In the genomic region with DNA sequence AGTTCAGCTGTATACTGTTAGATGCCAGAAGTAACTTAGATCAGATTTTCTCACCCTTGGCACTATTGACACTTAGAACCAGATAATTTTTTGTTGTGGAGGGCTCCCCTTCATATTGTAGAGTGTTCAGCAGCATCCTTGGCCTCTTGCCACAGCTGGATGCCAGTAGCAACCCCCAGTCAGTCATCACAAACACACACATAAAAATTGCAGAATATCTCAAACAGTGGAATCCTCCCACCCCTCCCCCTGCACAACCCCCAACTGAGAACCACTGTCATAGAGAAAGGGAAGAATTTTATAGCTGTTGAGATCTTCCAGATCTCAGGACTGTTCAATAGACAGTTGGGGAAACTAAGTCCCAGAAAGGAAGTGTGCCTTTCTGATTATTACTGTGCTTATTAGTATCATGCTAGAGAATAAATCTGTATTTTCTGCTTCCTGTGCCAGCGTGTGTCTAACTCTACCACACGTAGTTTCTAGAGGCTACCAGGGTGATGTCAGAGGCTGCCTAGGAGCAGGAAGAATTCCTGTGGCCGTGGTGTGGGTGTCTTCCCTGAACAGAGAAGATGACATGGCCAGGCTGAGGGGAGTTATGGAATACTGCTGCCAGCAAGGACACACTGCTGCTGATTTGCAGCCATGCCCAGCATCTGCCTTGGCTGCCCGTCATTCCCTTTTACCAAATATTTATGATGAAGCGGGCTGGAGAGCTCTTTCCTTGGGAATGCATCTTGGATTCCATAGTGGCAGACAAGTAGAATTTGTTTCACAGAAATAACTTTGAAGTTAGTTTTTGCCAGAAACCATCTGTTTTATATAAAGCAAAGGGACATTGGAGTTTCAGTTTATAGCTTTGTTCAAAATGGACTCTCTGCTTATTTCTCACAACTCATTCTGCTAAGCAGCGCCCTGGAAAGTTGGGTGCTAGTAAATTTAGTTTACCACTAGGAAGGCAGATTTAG, we compare ENCODE assay signal across 14 cellular contexts.
DNase-seq lines count a peak whose midpoint lies in the region; ATAC-seq and TF ChIP-seq lines count a peak whose summit lies in the region.
"Had no signal": no experiment of that assay in that cellular context is flagged by ENCODE, and none has a peak within 500 bp of the region (broad histone marks: within the 10 kb centered on the region; RNA-seq: fewer than 3 reads in every experiment).

No MANE protein-coding gene starts in this region.

- peak overlapping the region; percentile 98 for H3K27ac Mint-ChIP-seq in HFFc6
- H3K27ac Mint-ChIP-seq in mesothelial cell of epicardium, result peak overlapping the region; percentile 98
- H3K27ac Mint-ChIP-seq: B cell; stimulated activated naive CD8-positive, alpha-beta T cell treated with anti-CD3 and anti-CD28 coated beads, Interleukin-15, Interleukin-2, amounts not matched to agents 100 ng/mL and 50 ng/mL, for 24 hours had no signal

- H3K4me3 ChIP-seq in ACC112 (ENCODE audit: low read depth, low read length), result no peak overlapping the region
- no peak overlapping the region for H3K4me3 ChIP-seq in brain microvascular endothelial cell (ENCODE audit: low read depth, low read length)

- H3K27me3 Mint-ChIP-seq in HFFc6 (ENCODE audit: insufficient read depth) (no peaks in the 10 kb centered on the region), mesothelial cell of epicardium (ENCODE audit: low read depth) (no peaks in the 10 kb centered on the region)
- H3K27me3 Mint-ChIP-seq: B cell; stimulated activated naive CD8-positive, alpha-beta T cell treated with anti-CD3 and anti-CD28 coated beads, Interleukin-15, Interleukin-2, amounts not matched to agents 100 ng/mL and 50 ng/mL, for 24 hours had no signal

- in situ Hi-C loops in brain microvascular endothelial cell (cut with HindIII; ENCODE audit: low pct_ligation_motif_present, low sequenced_read_pairs), result no loop called here
- in situ Hi-C loops in KBM-7 (cut with MboI; ENCODE audit: low pct_unique_long_range_greater_than_20kb, low sequenced_read_pairs), result no loop called here

- H3K79me2 ChIP-seq in ACC112 (ENCODE audit: control insufficient read depth, insufficient read depth, low read length, unreplicated experiment), result no peaks in the 10 kb centered on the region

- peak; percentile 89 for DNase-seq in HFFc6
- peak; percentile 90 for DNase-seq in brain microvascular endothelial cell
- DNase-seq in mesothelial cell of epicardium (ENCODE audit: low spot score in 2 of 2, unreplicated experiment in 2 of 2), result no peak
- DNase-seq in ecto neural progenitor cell (ENCODE audit: low spot score), result no peak
- no peak for DNase-seq in KBM-7
- no peak for DNase-seq in cerebellar nuclear complex (lab: John Stamatoyannopoulos, UW)
- DNase-seq: GF-D8; GOT3; stimulated activated CD4-positive, alpha-beta T cell treated with anti-CD3 and anti-CD28 coated beads, Interleukin-2, amount 100 ng/mL, for 24 hours; T-helper 2 cell had no signal

- no peak for ATAC-seq in GM21825 (IDR thresholded peaks at IDR 0.05; ENCODE audit: unreplicated experiment)

- peak overlapping the region; percentile 65 for H3K27ac ChIP-seq in ACC112 (ENCODE audit: low read depth, low read length)
- peak overlapping the region; percentile 85 for H3K27ac ChIP-seq in brain microvascular endothelial cell

- H3K27me3 ChIP-seq in ACC112 (ENCODE audit: insufficient read depth, low read length) (no peaks in the 10 kb centered on the region), brain microvascular endothelial cell (replicated peaks) (no peaks in the 10 kb centered on the region)

- H2AFZ ChIP-seq in ACC112 (ENCODE audit: low read length, unreplicated experiment), result no peak overlapping the region

- H3K36me3 ChIP-seq in ACC112 (ENCODE audit: insufficient read depth, low read length), result no peaks in the 10 kb centered on the region
- H3K36me3 ChIP-seq in brain microvascular endothelial cell (replicated peaks), result no peaks in the 10 kb centered on the region

- H3K9me3 Mint-ChIP-seq in HFFc6, result no peaks in the 10 kb centered on the region
- no peaks in the 10 kb centered on the region for H3K9me3 Mint-ChIP-seq in mesothelial cell of epicardium
- H3K9me3 Mint-ChIP-seq: stimulated activated naive CD8-positive, alpha-beta T cell treated with anti-CD3 and anti-CD28 coated beads, Interleukin-15, Interleukin-2, amounts not matched to agents 100 ng/mL and 50 ng/mL, for 24 hours had no signal

- TF ChIP-seq CTCF in HFFc6 (IDR thresholded peaks at IDR 0.05) (no peak), brain microvascular endothelial cell (IDR thresholded peaks at IDR 0.05; ENCODE audit: low read depth, low read length, missing control alignments) (no peak), mesothelial cell of epicardium (IDR thresholded peaks at IDR 0.05; ENCODE audit: unreplicated experiment) (no peak)

- H3K36me3 Mint-ChIP-seq in HFFc6 (ENCODE audit: low read depth) (no peaks in the 10 kb centered on the region; the same call in 1 of the 2 replicates), mesothelial cell of epicardium (peaks cover 1% of the 10 kb centered on the region)

- H3K4me3 Mint-ChIP-seq in HFFc6 (peak overlapping the region; percentile 82), mesothelial cell of epicardium (peak overlapping the region; percentile 25)
- H3K4me3 Mint-ChIP-seq: B cell; stimulated activated naive CD8-positive, alpha-beta T cell treated with anti-CD3 and anti-CD28 coated beads, Interleukin-15, Interleukin-2, amounts not matched to agents 100 ng/mL and 50 ng/mL, for 24 hours had no signal

- peaks cover 8% of the 10 kb centered on the region for H3K4me1 ChIP-seq in ACC112 (ENCODE audit: control insufficient read depth, insufficient read depth, low read length, unreplicated experiment)

- H3K4me1 Mint-ChIP-seq in HFFc6 (ENCODE audit: low read depth) (peaks cover 42% of the 10 kb centered on the region), mesothelial cell of epicardium (peaks cover 49% of the 10 kb centered on the region)

Comparison
In these comparisons a context has a peak if more than half of its experiments do, and no peak if none do; other contexts are left out.
1. DNase-seq: peak in HFFc6 (single experiment) and brain microvascular endothelial cell (single experiment); none in mesothelial cell of epicardium (0 of 2), ecto neural progenitor cell (single experiment), KBM-7 (single experiment) and cerebellar nuclear complex (0 of 2).